18 cellular contexts compared by ENCODE assay signal in the genomic region with DNA sequence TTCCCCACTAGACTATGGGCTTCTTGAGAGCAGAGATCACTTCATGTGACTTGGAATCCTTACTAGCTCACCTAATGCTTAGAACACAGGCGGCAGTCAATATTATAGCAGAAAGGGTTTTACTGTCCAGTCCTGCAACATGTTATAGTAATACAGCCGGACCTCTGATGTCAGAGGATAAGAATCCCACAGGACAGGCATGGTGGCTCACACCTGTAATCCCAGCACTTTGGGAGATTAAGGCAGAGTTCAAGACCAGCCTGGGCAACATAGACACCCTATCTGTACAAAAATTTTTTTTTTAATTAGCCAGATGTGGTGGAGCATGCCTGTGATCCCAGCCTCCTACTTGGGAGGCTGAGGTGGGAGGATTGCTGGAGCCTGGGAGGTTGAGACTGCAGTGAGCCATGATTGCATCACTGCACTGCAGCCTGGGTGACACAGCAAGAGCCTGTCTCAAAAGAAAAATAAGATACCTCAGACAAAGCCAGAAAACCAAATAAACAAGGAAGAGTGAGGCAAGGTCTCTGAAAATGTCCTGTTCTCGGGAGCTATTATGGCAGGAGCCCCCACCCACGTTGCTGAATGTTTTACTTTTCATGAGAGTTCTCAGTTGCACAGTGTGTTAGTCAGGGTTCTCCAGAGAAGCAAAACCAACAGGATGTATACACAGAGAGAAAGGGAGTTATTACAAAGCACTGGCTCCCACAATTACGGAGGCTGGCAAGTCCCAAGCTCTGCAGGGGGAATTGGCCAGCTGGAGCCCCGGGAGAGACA.
A peak's percentile ranks its signal among the peaks of the same experiment; 100 is the strongest.
DNase-seq lines count a peak whose midpoint lies in the region; ATAC-seq and FAIRE-seq lines count a peak whose summit lies in the region.
"Had no signal": no experiment of that assay in that cellular context is flagged by ENCODE, and none has a peak within 500 bp of the region (broad histone marks: within the 10 kb centered on the region; RNA-seq: fewer than 3 reads in every experiment).

No MANE protein-coding gene starts in this region.

- no peak for FAIRE-seq in urothelium cell line (lab: Jason Lieb, UNC)
- FAIRE-seq: bronchial epithelial cell, GM12891, H54 had no signal

- H3K9me3 Mint-ChIP-seq in activated T-cell treated with anti-CD3 and anti-CD28 coated beads, Interleukin-2, amount 50 U/mL, for 72 hours, result no peaks in the 10 kb centered on the region
- no peaks in the 10 kb centered on the region for H3K9me3 Mint-ChIP-seq in activated T-cell treated with anti-CD3 and anti-CD28 coated beads, Interleukin-2, amount 50 U/mL, for 24 hours
- no peaks in the 10 kb centered on the region for H3K9me3 Mint-ChIP-seq in activated T-helper 17 cell treated with anti-CD3 and anti-CD28 coated beads, Interleukin-2, amount 50 U/mL, for 72 hours
- peaks cover 0 to 2% (median 0%) of the 10 kb centered on the region in 11 donors for H3K9me3 Mint-ChIP-seq in naive thymus-derived CD4-positive, alpha-beta T cell
- H3K9me3 Mint-ChIP-seq: activated naive CD4-positive, alpha-beta T cell treated with anti-CD3 and anti-CD28 coated beads, Interleukin-2, amount 50 U/mL, for 24 hours had no signal

- H3K36me3 ChIP-seq in naive thymus-derived CD4-positive, alpha-beta T cell (ENCODE audit: control insufficient read depth in 2 of 3, insufficient read depth in 3 of 3, low read length in 3 of 3), result no peaks in the 10 kb centered on the region
- H3K36me3 ChIP-seq: esophagus squamous epithelium, transverse colon had no signal

- H3K4me1 ChIP-seq in naive thymus-derived CD4-positive, alpha-beta T cell (ENCODE audit: control insufficient read depth in 2 of 2, insufficient read depth in 2 of 2, low read length in 2 of 2), result no peaks in the 10 kb centered on the region
- H3K4me1 ChIP-seq: esophagus squamous epithelium had no signal

- H3K4me3 Mint-ChIP-seq in activated T-cell treated with anti-CD3 and anti-CD28 coated beads, Interleukin-2, amount 50 U/mL, for 72 hours, result no peak overlapping the region
- no peak overlapping the region for H3K4me3 Mint-ChIP-seq in activated T-cell treated with anti-CD3 and anti-CD28 coated beads, Interleukin-2, amount 50 U/mL, for 24 hours
- no peak overlapping the region for H3K4me3 Mint-ChIP-seq in activated T-helper 17 cell treated with anti-CD3 and anti-CD28 coated beads, Interleukin-2, amount 50 U/mL, for 72 hours
- H3K4me3 Mint-ChIP-seq in naive thymus-derived CD4-positive, alpha-beta T cell, result no peak overlapping the region
- H3K4me3 Mint-ChIP-seq: activated naive CD4-positive, alpha-beta T cell treated with anti-CD3 and anti-CD28 coated beads, Interleukin-2, amount 50 U/mL, for 24 hours had no signal

- POLR2A ChIA-PET in naive thymus-derived CD4-positive, alpha-beta T cell (lab: Charles Lee), result no interaction called here

- H3K27me3 Mint-ChIP-seq in activated T-cell treated with anti-CD3 and anti-CD28 coated beads, Interleukin-2, amount 50 U/mL, for 72 hours (ENCODE audit: low read depth), result peaks cover 15% of the 10 kb centered on the region
- H3K27me3 Mint-ChIP-seq in activated T-cell treated with anti-CD3 and anti-CD28 coated beads, Interleukin-2, amount 50 U/mL, for 24 hours, result peaks cover 10% of the 10 kb centered on the region
- peaks cover 20% of the 10 kb centered on the region for H3K27me3 Mint-ChIP-seq in activated T-helper 17 cell treated with anti-CD3 and anti-CD28 coated beads, Interleukin-2, amount 50 U/mL, for 72 hours
- H3K27me3 Mint-ChIP-seq in naive thymus-derived CD4-positive, alpha-beta T cell, result peaks cover 11 to 30% (median 18%) of the 10 kb centered on the region in 5 donors

- ATAC-seq in activated T-cell treated with anti-CD3 and anti-CD28 coated beads, Interleukin-2, amount 50 U/mL, for 72 hours (replicated peaks in 1 of 2), result peak; percentile 29 to 82
- peak; percentile 83 for ATAC-seq in activated T-helper 17 cell treated with anti-CD3 and anti-CD28 coated beads, Interleukin-2, amount 50 U/mL, for 72 hours (replicated peaks)
- ATAC-seq in naive thymus-derived CD4-positive, alpha-beta T cell, result no peak
- ATAC-seq in HG02763 (IDR thresholded peaks at IDR 0.05; ENCODE audit: unreplicated experiment), result no peak
- ATAC-seq: left colon had no signal

- CTCF ChIA-PET in naive thymus-derived CD4-positive, alpha-beta T cell (lab: Charles Lee), result no interaction called here

- H3K4me1 Mint-ChIP-seq in activated T-cell treated with anti-CD3 and anti-CD28 coated beads, Interleukin-2, amount 50 U/mL, for 72 hours (ENCODE audit: low read depth), result no peaks in the 10 kb centered on the region
- peaks cover 6% of the 10 kb centered on the region for H3K4me1 Mint-ChIP-seq in activated T-cell treated with anti-CD3 and anti-CD28 coated beads, Interleukin-2, amount 50 U/mL, for 24 hours (ENCODE audit: low read depth)
- no peaks in the 10 kb centered on the region for H3K4me1 Mint-ChIP-seq in activated T-helper 17 cell treated with anti-CD3 and anti-CD28 coated beads, Interleukin-2, amount 50 U/mL, for 72 hours
- H3K4me1 Mint-ChIP-seq in naive thymus-derived CD4-positive, alpha-beta T cell, result no peaks in the 10 kb centered on the region
- H3K4me1 Mint-ChIP-seq: activated naive CD4-positive, alpha-beta T cell treated with anti-CD3 and anti-CD28 coated beads, Interleukin-2, amount 50 U/mL, for 24 hours had no signal

- H3K4me3 ChIP-seq in naive thymus-derived CD4-positive, alpha-beta T cell (ENCODE audit: low read length), result no peak overlapping the region
- H3K4me3 ChIP-seq: esophagus squamous epithelium, transverse colon had no signal

- intact Hi-C loops in naive thymus-derived CD4-positive, alpha-beta T cell (cut with micrococcal nuclease), result no loop called here

- no peak overlapping the region for H3K27ac ChIP-seq in naive thymus-derived CD4-positive, alpha-beta T cell (ENCODE audit: low read depth, low read length)
- H3K27ac ChIP-seq: esophagus squamous epithelium, transverse colon had no signal

- no peaks in the 10 kb centered on the region for H3K9me3 ChIP-seq in naive thymus-derived CD4-positive, alpha-beta T cell (ENCODE audit: control insufficient read depth in 2 of 3, low read length in 3 of 3)
- H3K9me3 ChIP-seq: esophagus squamous epithelium, transverse colon had no signal

- no peaks in the 10 kb centered on the region for H3K36me3 Mint-ChIP-seq in activated T-cell treated with anti-CD3 and anti-CD28 coated beads, Interleukin-2, amount 50 U/mL, for 72 hours (ENCODE audit: insufficient read depth in 2 of 2)
- H3K36me3 Mint-ChIP-seq in activated T-cell treated with anti-CD3 and anti-CD28 coated beads, Interleukin-2, amount 50 U/mL, for 24 hours (ENCODE audit: low read depth), result no peaks in the 10 kb centered on the region
- no peaks in the 10 kb centered on the region for H3K36me3 Mint-ChIP-seq in activated T-helper 17 cell treated with anti-CD3 and anti-CD28 coated beads, Interleukin-2, amount 50 U/mL, for 72 hours (ENCODE audit: low read depth)
- H3K36me3 Mint-ChIP-seq in naive thymus-derived CD4-positive, alpha-beta T cell, result no peaks in the 10 kb centered on the region
- H3K36me3 Mint-ChIP-seq: activated naive CD4-positive, alpha-beta T cell treated with anti-CD3 and anti-CD28 coated beads, Interleukin-2, amount 50 U/mL, for 24 hours had no signal

- H3K27me3 ChIP-seq in naive thymus-derived CD4-positive, alpha-beta T cell (ENCODE audit: control insufficient read depth in 2 of 2, insufficient read depth in 2 of 2, low read length in 2 of 2), result no peaks in the 10 kb centered on the region
- H3K27me3 ChIP-seq: transverse colon had no signal

- no peak overlapping the region for H3K27ac Mint-ChIP-seq in activated T-cell treated with anti-CD3 and anti-CD28 coated beads, Interleukin-2, amount 50 U/mL, for 72 hours
- H3K27ac Mint-ChIP-seq in activated T-cell treated with anti-CD3 and anti-CD28 coated beads, Interleukin-2, amount 50 U/mL, for 24 hours, result no peak overlapping the region
- peak overlapping the region; percentile 10 for H3K27ac Mint-ChIP-seq in activated T-helper 17 cell treated with anti-CD3 and anti-CD28 coated beads, Interleukin-2, amount 50 U/mL, for 72 hours
- H3K27ac Mint-ChIP-seq in naive thymus-derived CD4-positive, alpha-beta T cell, result no peak overlapping the region
- H3K27ac Mint-ChIP-seq: activated naive CD4-positive, alpha-beta T cell treated with anti-CD3 and anti-CD28 coated beads, Interleukin-2, amount 50 U/mL, for 24 hours had no signal

- peak in 1 of 2 donors; percentile 5 for DNase-seq in activated T-cell treated with anti-CD3 and anti-CD28 coated beads, Interleukin-2, amount 50 U/mL, for 72 hours
- DNase-seq in activated T-cell treated with anti-CD3 and anti-CD28 coated beads, Interleukin-2, amount 50 U/mL, for 24 hours, result no peak
- peak; percentile 16 for DNase-seq in hepatic stellate cell (ENCODE audit: low spot score)
- DNase-seq in stimulated activated CD4-positive, alpha-beta T cell treated with anti-CD3 and anti-CD28 coated beads, Interleukin-2, amount 100 ng/mL, for 48 hours, result no peak
- no peak for DNase-seq in naive thymus-derived CD4-positive, alpha-beta T cell
- DNase-seq in urothelium cell line (ENCODE audit: low spot score), result no peak
- DNase-seq: esophagus squamous epithelium, left colon, NCI-H187, nucleus accumbens, SIG-M5, transverse colon had no signal

Comparison
In these comparisons a context has a peak if more than half of its experiments do, and no peak if none do; other contexts are left out.
1. ATAC-seq: peak in activated T-cell treated with anti-CD3 and anti-CD28 coated beads, Interleukin-2, amount 50 U/mL, for 72 hours (2 of 2) and activated T-helper 17 cell treated with anti-CD3 and anti-CD28 coated beads, Interleukin-2, amount 50 U/mL, for 72 hours (single experiment); none in naive thymus-derived CD4-positive, alpha-beta T cell (single experiment) and HG02763 (single experiment).